In the genomic region with DNA sequence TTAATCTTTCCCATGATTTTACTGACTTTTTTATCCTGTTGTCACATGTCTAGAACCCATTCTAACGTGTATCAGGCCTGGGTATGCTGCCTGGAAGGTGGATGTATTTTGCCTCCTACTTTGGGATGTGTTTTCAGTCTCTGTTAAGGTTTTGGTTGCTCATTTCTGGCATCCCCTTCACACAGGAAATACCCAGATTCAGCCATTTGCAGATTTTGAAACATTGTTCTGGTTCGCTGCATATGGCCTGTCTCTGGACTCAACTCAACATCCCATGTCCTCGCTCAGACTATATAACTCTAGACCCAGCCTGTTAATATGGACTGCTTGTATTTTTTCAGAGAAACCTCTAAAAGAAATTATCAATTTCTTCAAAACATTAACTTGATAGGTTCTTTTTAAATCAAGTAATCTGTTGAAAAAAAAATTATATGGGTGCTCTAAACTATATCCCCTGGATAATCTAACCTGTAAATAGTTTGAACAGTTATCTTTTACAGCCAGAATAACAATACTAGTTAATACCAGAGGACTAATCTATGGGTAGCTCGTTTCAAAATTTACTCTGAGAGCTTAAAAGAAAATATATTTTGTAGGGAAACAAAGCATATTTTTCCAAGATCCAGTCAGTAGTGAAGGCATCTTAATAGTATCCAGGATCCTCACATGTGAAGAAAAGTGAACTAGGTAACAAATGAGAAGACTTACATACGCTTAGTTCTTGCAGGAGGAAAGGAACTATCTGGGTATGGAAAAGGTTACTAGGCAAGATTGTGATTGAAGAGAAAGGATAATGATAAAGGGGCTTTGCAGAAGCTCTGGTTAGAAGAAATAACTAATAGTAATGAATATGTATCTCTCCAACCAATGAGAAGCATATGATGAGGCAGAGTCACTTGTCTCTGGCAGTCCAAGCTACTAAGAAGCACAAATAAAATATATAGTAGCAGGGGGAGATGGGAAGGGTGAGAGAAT, we compare ENCODE assay signal across 17 cellular contexts. TPM values are rescaled to one million over a fixed set of nuclear protein-coding genes. Genes with fewer than 3 reads are reported as not detected.
DNase-seq lines count a peak whose midpoint lies in the region; ATAC-seq, FAIRE-seq and TF ChIP-seq lines count a peak whose summit lies in the region.
"Had no signal": no experiment of that assay in that cellular context is flagged by ENCODE, and none has a peak within 500 bp of the region (broad histone marks: within the 10 kb centered on the region; RNA-seq: fewer than 3 reads in every experiment).

No MANE protein-coding gene starts in this region.

- H3K4me2 ChIP-seq in MM.1S (ENCODE audit: low read depth, low read length) (no peak overlapping the region), H1 (ENCODE audit: insufficient read depth in 1 of 2, low read depth in 2 of 2, low read length in 2 of 2) (no peak overlapping the region)

- TF ChIP-seq CTCF in MM.1S (IDR thresholded peaks at IDR 0.05; ENCODE audit: low read length) (no peak), H1 (IDR thresholded peaks at IDR 0.05; ENCODE audit: control extremely low read depth in 1 of 3, insufficient read depth in 1 of 3, low read depth in 1 of 3, low read length in 3 of 3) (no peak), upper lobe of right lung (IDR thresholded peaks at IDR 0.05) (no peak)

- no peak overlapping the region for H2BK120ac ChIP-seq in H1 (replicated peaks; ENCODE audit: low read depth, low read length)

- no peak overlapping the region for H2BK15ac ChIP-seq in H1 (ENCODE audit: low read length)

- H3K9me2 ChIP-seq in MM.1S (replicated peaks; ENCODE audit: insufficient read depth, low read length): no peaks in the 10 kb centered on the region

- H4K91ac ChIP-seq in H1 (replicated peaks; ENCODE audit: insufficient read length, low read length): no peak overlapping the region

- H3K4me3 Mint-ChIP-seq in activated naive CD4-positive, alpha-beta T cell treated with anti-CD3 and anti-CD28 coated beads, Interleukin-2, amount 50 U/mL, for 24 hours: no peak overlapping the region
- H3K4me3 Mint-ChIP-seq: activated naive CD8-positive, alpha-beta T cell had no signal

- no peak overlapping the region for H2BK5ac ChIP-seq in H1 (ENCODE audit: low read depth, low read length)

- H4K20me1 ChIP-seq in MM.1S (ENCODE audit: insufficient read depth, low read length): no peaks in the 10 kb centered on the region
- H4K20me1 ChIP-seq in H1 (replicated peaks in 1 of 2; ENCODE audit: control insufficient read depth in 1 of 2, insufficient read depth in 2 of 2, low read length in 2 of 2): no peaks in the 10 kb centered on the region

- peaks cover 6% of the 10 kb centered on the region for H3K27me3 ChIP-seq in MM.1S (replicated peaks; ENCODE audit: insufficient read depth, low read length)
- no peaks in the 10 kb centered on the region for H3K27me3 ChIP-seq in H1 (replicated peaks in 1 of 4; ENCODE audit: control insufficient read depth in 3 of 4, extremely low read depth in 1 of 4, insufficient read depth in 3 of 4, low read length in 3 of 4)
- no peaks in the 10 kb centered on the region for H3K27me3 ChIP-seq in upper lobe of right lung

- H3K4me1 ChIP-seq in MM.1S (ENCODE audit: low read length) (peaks cover 5% of the 10 kb centered on the region; the same call in 1 of the 2 replicates), H1 (replicated peaks in 1 of 4; ENCODE audit: control insufficient read depth in 3 of 4, insufficient read depth in 4 of 4, low read length in 3 of 4) (no peaks in the 10 kb centered on the region), upper lobe of right lung (no peaks in the 10 kb centered on the region)
- H3K4me1 ChIP-seq: tibial artery had no signal

- no peak overlapping the region for H2BK12ac ChIP-seq in H1 (ENCODE audit: low read depth, low read length)

- H4K8ac ChIP-seq in H1 (ENCODE audit: extremely low read depth, insufficient read depth, low read length): no peak overlapping the region

- no peaks in the 10 kb centered on the region for H3K36me3 Mint-ChIP-seq in activated naive CD4-positive, alpha-beta T cell treated with anti-CD3 and anti-CD28 coated beads, Interleukin-2, amount 50 U/mL, for 24 hours
- H3K36me3 Mint-ChIP-seq: activated naive CD8-positive, alpha-beta T cell had no signal

- H4K5ac ChIP-seq in H1 (ENCODE audit: insufficient read length, low read depth, low read length): no peak overlapping the region

- no peak overlapping the region for H3K9ac ChIP-seq in MM.1S (ENCODE audit: low read length)
- H3K9ac ChIP-seq in H1 (replicated peaks in 1 of 4; ENCODE audit: extremely low read depth in 1 of 4, low read depth in 3 of 4, low read length in 3 of 4): no peak overlapping the region

- H3K27ac ChIP-seq in MM.1S (ENCODE audit: low read length) (no peak overlapping the region), H1 (ENCODE audit: low read depth, low read length) (no peak overlapping the region), upper lobe of right lung (no peak overlapping the region)
- H3K27ac ChIP-seq: tibial artery had no signal

- FAIRE-seq in H1 (lab: Jason Lieb, UNC): no peak

- H3K36me3 ChIP-seq in MM.1S (replicated peaks; ENCODE audit: insufficient read depth, low read length): no peaks in the 10 kb centered on the region
- no peaks in the 10 kb centered on the region for H3K36me3 ChIP-seq in H1 (ENCODE audit: control insufficient read depth in 2 of 4, insufficient read depth in 4 of 4, low read length in 3 of 4)
- no peaks in the 10 kb centered on the region for H3K36me3 ChIP-seq in upper lobe of right lung
- H3K36me3 ChIP-seq: tibial artery had no signal

- H3K79me2 ChIP-seq in MM.1S (ENCODE audit: low read length): no peaks in the 10 kb centered on the region
- H3K79me2 ChIP-seq in H1 (ENCODE audit: control insufficient read depth in 1 of 2, insufficient read depth in 2 of 2, low read length in 2 of 2): no peaks in the 10 kb centered on the region

- H3K23ac ChIP-seq in H1 (ENCODE audit: insufficient read length): no peak overlapping the region

- no peak for TF ChIP-seq RAD21 in H1 (IDR thresholded peaks at IDR 0.05 in 1 of 2, conservative IDR thresholded peaks at IDR 0.05 in 1 of 2; ENCODE audit: low read depth in 2 of 2, low read length in 2 of 2)

- 85% methylated on average over 5 of the region's 5 CpGs; no CpG with 5 or more reads in 1 of the 2 experiments for WGBS in H1 (ENCODE audit: extremely low coverage in 1 of 2, insufficient coverage in 1 of 2, insufficient read length in 1 of 2, insufficient replicate concordance in 2 of 2, low coverage in 1 of 2, low lambda C conversion rate in 2 of 2, missing lambda C conversion rate in 1 of 2), 2 experiments

- peak overlapping the region; percentile 17 for H3K27ac Mint-ChIP-seq in activated naive CD4-positive, alpha-beta T cell treated with anti-CD3 and anti-CD28 coated beads, Interleukin-2, amount 50 U/mL, for 24 hours
- H3K27ac Mint-ChIP-seq: activated naive CD8-positive, alpha-beta T cell had no signal

- ATAC-seq in upper lobe of right lung: peak; percentile 75
- no peak for ATAC-seq in HG02642 (IDR thresholded peaks at IDR 0.05; ENCODE audit: poor library complexity, unreplicated experiment)

- no peak for TF ChIP-seq POLR2A in H1 (IDR thresholded peaks at IDR 0.05; ENCODE audit: control extremely low read depth in 1 of 2, low read depth in 2 of 2, low read length in 2 of 2)

- TF ChIP-seq EP300 in H1 (IDR thresholded peaks at IDR 0.05; ENCODE audit: borderline replicate concordance in 1 of 2, low read depth in 2 of 2, low read length in 2 of 2): no peak

- H3K4me3 ChIP-seq in MM.1S (ENCODE audit: low read length) (no peak overlapping the region), H1 (ENCODE audit: extremely low read depth in 1 of 4, insufficient read depth in 2 of 4, low read depth in 3 of 4, low read length in 4 of 4) (no peak overlapping the region), upper lobe of right lung (no peak overlapping the region)
- H3K4me3 ChIP-seq: tibial artery had no signal

- no peak overlapping the region for H3K18ac ChIP-seq in H1 (ENCODE audit: extremely low read depth, low read length)

- H3K9me3 Mint-ChIP-seq in activated naive CD4-positive, alpha-beta T cell treated with anti-CD3 and anti-CD28 coated beads, Interleukin-2, amount 50 U/mL, for 24 hours: no peaks in the 10 kb centered on the region

- peaks cover 5% of the 10 kb centered on the region; the same call in 1 of the 2 replicates for H3F3A ChIP-seq in MM.1S (ENCODE audit: insufficient read depth, low read length)

- POLR2A ChIA-PET in H1 (lab: Charles Lee; ENCODE audit: partially characterized antibody): no interaction called here

- H3K14ac ChIP-seq in H1 (ENCODE audit: insufficient read length): no peak overlapping the region

- H3K4ac ChIP-seq in H1 (replicated peaks; ENCODE audit: insufficient read length, low read depth, low read length): no peak overlapping the region

- DNase-seq in activated naive CD4-positive, alpha-beta T cell treated with anti-CD3 and anti-CD28 coated beads, Interleukin-2, amount 50 U/mL, for 16 hours: no peak
- DNase-seq in MM.1S (peak; percentile 40), H1 (ENCODE audit: low read depth in 1 of 2, low spot score in 2 of 2) (no peak), upper lobe of right lung (no peak), COLO829 (ENCODE audit: low spot score) (no peak), NCI-H2171 (lab: John Stamatoyannopoulos, UW) (no peak)
- DNase-seq: ACHN, mesendoderm, NCI-H1092 treated with DMSO at 0.1 percent for 48 hours, NCI-H345, tibial artery had no signal

- no peak overlapping the region for H2BK20ac ChIP-seq in H1 (ENCODE audit: low read length)

- peaks cover 44% of the 10 kb centered on the region for H3K4me1 Mint-ChIP-seq in activated naive CD4-positive, alpha-beta T cell treated with anti-CD3 and anti-CD28 coated beads, Interleukin-2, amount 50 U/mL, for 24 hours

- no peaks in the 10 kb centered on the region for H3K79me1 ChIP-seq in H1 (ENCODE audit: low read depth, low read length)

- peaks cover 6% of the 10 kb centered on the region for H3K27me3 Mint-ChIP-seq in activated naive CD4-positive, alpha-beta T cell treated with anti-CD3 and anti-CD28 coated beads, Interleukin-2, amount 50 U/mL, for 24 hours

- no peaks in the 10 kb centered on the region for H3K23me2 ChIP-seq in H1 (ENCODE audit: low read depth, low read length)

- CTCF ChIA-PET in H1 (lab: Charles Lee; ENCODE audit: partially characterized antibody): interaction anchor here (1.2 to 4.7 kb wide), 3 partner anchors 109 to 276 kb away, joined by 3 to 26 read pairs (median 7); no protein-coding TSS in a partner anchor

- no peak overlapping the region for H3K56ac ChIP-seq in H1 (replicated peaks; ENCODE audit: insufficient read length, low read depth, low read length)

- H2AFZ ChIP-seq in MM.1S (ENCODE audit: low read length): no peak overlapping the region
- no peak overlapping the region for H2AFZ ChIP-seq in H1 (ENCODE audit: low read length)

- H2AK5ac ChIP-seq in H1 (ENCODE audit: low read depth, low read length): no peak overlapping the region

- intact Hi-C loops in upper lobe of right lung (cut with DNase I): loop anchor here (10.0 kb wide), 1 partner anchor 275 kb away; no protein-coding TSS in a partner anchor

- H3K9me3 ChIP-seq in MM.1S (replicated peaks; ENCODE audit: insufficient read depth, low read length) (no peaks in the 10 kb centered on the region), H1 (ENCODE audit: insufficient read depth in 2 of 2, low read depth in 1 of 2, low read length in 1 of 2) (no peaks in the 10 kb centered on the region), upper lobe of right lung (no peaks in the 10 kb centered on the region)
- H3K9me3 ChIP-seq: tibial artery had no signal

RNA-seq across cellular contexts. Expression of a gene that starts 23.4 kb away (rescaled TPM):
- 1.2 and 1.4 TPM in 2 replicates for total RNA-seq in H1 (2021; fragmentation: NEBNext Ultra II Directional; extraction: Animal tissue kit (Norgen Biotek cat#: 25700))
- polyA plus RNA-seq in H1 (2011; rRNA removed): 5.2 and 5.5 TPM in 2 replicates
- polyA plus RNA-seq in H1 (2011; cell fraction: cytosol; rRNA removed): 3.2 TPM
- 3.9 TPM for polyA plus RNA-seq in H1 (2011; cell fraction: nucleus; rRNA removed)
- polyA plus RNA-seq in H1 (2012, experiment 1 of 2): 0.30 to 3.8 TPM (median 2.3 TPM) in 4 replicates
- 1.2 TPM for polyA plus RNA-seq in H1 (2012, experiment 2 of 2)
- polyA plus RNA-seq in H1 (2013, experiment 1 of 2): 2.0 TPM
- 1.9 TPM for polyA plus RNA-seq in H1 (2013, experiment 2 of 2)
- polyA minus RNA-seq in H1 (2011; rRNA and poly(A)+ RNA removed): 1.4 and 1.5 TPM in 2 replicates
- polyA minus RNA-seq in H1 (2011; cell fraction: cytosol; rRNA and poly(A)+ RNA removed): 4.3 TPM
- polyA minus RNA-seq in H1 (2011; cell fraction: nucleus; rRNA and poly(A)+ RNA removed): 0.70 TPM
- total RNA-seq in upper lobe of right lung: 94.9 TPM
- total RNA-seq: chondrocyte, HT1080 had no signal

RNA-seq across cellular contexts. Expression of a gene that starts 51.4 kb away (rescaled TPM):
- total RNA-seq in H1 (2021; fragmentation: NEBNext Ultra II Directional; extraction: Animal tissue kit (Norgen Biotek cat#: 25700)): not detected in 2 replicates
- polyA plus RNA-seq in H1 (2011; rRNA removed): not detected in 2 replicates
- not detected for polyA plus RNA-seq in H1 (2011; cell fraction: cytosol; rRNA removed)
- not detected for polyA plus RNA-seq in H1 (2011; cell fraction: nucleus; rRNA removed)
- polyA plus RNA-seq in H1 (2012, experiment 1 of 2): 0.16 TPM in 1 of 4 replicates, not detected in the others
- not detected for polyA plus RNA-seq in H1 (2012, experiment 2 of 2)
- not detected for polyA plus RNA-seq in H1 (2013, experiment 1 of 2)
- polyA plus RNA-seq in H1 (2013, experiment 2 of 2): 0.04 TPM
- polyA minus RNA-seq in H1 (2011; rRNA and poly(A)+ RNA removed): not detected in 2 replicates
- not detected for polyA minus RNA-seq in H1 (2011; cell fraction: cytosol; rRNA and poly(A)+ RNA removed)
- polyA minus RNA-seq in H1 (2011; cell fraction: nucleus; rRNA and poly(A)+ RNA removed): not detected
- total RNA-seq in upper lobe of right lung: 51.7 TPM
- total RNA-seq: chondrocyte, HT1080, osteoblast had no signal

RNA-seq across cellular contexts. Expression of a gene that starts 52.6 kb away (rescaled TPM):
- total RNA-seq in H1 (2021; fragmentation: NEBNext Ultra II Directional; extraction: Animal tissue kit (Norgen Biotek cat#: 25700)): not detected in 2 replicates
- 0.12 TPM in 1 of 2 replicates, not detected in the other for polyA plus RNA-seq in H1 (2011; rRNA removed)
- polyA plus RNA-seq in H1 (2011; cell fraction: cytosol; rRNA removed): not detected
- polyA plus RNA-seq in H1 (2011; cell fraction: nucleus; rRNA removed): not detected
- 0.10 TPM in 1 of 4 replicates, not detected in the others for polyA plus RNA-seq in H1 (2012, experiment 1 of 2)
- not detected for polyA plus RNA-seq in H1 (2012, experiment 2 of 2)
- polyA plus RNA-seq in H1 (2013, experiment 1 of 2): not detected
- polyA plus RNA-seq in H1 (2013, experiment 2 of 2): not detected
- 0.13 TPM in 1 of 2 replicates, not detected in the other for polyA minus RNA-seq in H1 (2011; rRNA and poly(A)+ RNA removed)
- not detected for polyA minus RNA-seq in H1 (2011; cell fraction: cytosol; rRNA and poly(A)+ RNA removed)
- not detected for polyA minus RNA-seq in H1 (2011; cell fraction: nucleus; rRNA and poly(A)+ RNA removed)
- 111 TPM for total RNA-seq in upper lobe of right lung
- total RNA-seq: chondrocyte, HT1080, osteoblast had no signal

Comparison
In these comparisons a context has a peak if more than half of its experiments do, and no peak if none do; other contexts are left out.
1. RNA of a gene that starts 23.4 kb away (total RNA-seq): 94.9 TPM in upper lobe of right lung (single experiment); 1.2 to 1.4 TPM in H1; every median in the first group is over 10 times any median in the second.
2. RNA of a gene that starts 51.4 kb away (total RNA-seq): 51.7 TPM in upper lobe of right lung (single experiment); not detected in H1; every median in the first group is over 10 times any median in the second.
3. RNA of a gene that starts 52.6 kb away (total RNA-seq): 111 TPM in upper lobe of right lung (single experiment); not detected in H1; every median in the first group is over 100 times any median in the second.